In genomic region chr10:17914169-17915045, GRCh38 we compare ENCODE assay signal across 19 cellular contexts. TPM values are rescaled to one million over a fixed set of nuclear protein-coding genes. Genes with fewer than 3 reads are reported as not detected.
"Had no signal": no experiment of that assay in that cellular context is flagged by ENCODE, and none has a peak within 500 bp of the region (broad histone marks: within the 10 kb centered on the region; RNA-seq: fewer than 3 reads in every experiment).

No MANE protein-coding gene starts in this region.

- ATAC-seq: stimulated activated naive B cell treated with anti-CD40 and anti-IgM and Interleukin-4, amounts not matched to agents 10 μg/mL and 1 μg/mL and 100 μg/mL, for 72 hours had no signal

- H3K27me3 Mint-ChIP-seq: activated CD4-positive, alpha-beta T cell treated with anti-CD3 and anti-CD28 coated beads, Interleukin-2, amount 10 ng/mL, durations not matched to agents 7 days and 5 days; stimulated activated naive B cell treated with anti-CD40 and anti-IgM and Interleukin-4, amounts not matched to agents 10 μg/mL and 1 μg/mL and 100 μg/mL, for 72 hours had no signal

- H2AFZ ChIP-seq: parathyroid adenoma had no signal

- H3K4me1 Mint-ChIP-seq: activated CD4-positive, alpha-beta T cell treated with anti-CD3 and anti-CD28 coated beads, Interleukin-2, amount 10 ng/mL, durations not matched to agents 7 days and 5 days; activated naive CD8-positive, alpha-beta T cell treated with anti-CD3 and anti-CD28 coated beads, Interleukin-2, amount 10 ng/mL, durations not matched to agents 7 days and 5 days; mesothelial cell of epicardium; stimulated activated naive B cell treated with anti-CD40 and anti-IgM and Interleukin-4, amounts not matched to agents 10 μg/mL and 1 μg/mL and 100 μg/mL, for 72 hours; T-cell had no signal

- FAIRE-seq: keratinocyte had no signal

- H3K27ac ChIP-seq: brain microvascular endothelial cell, dorsolateral prefrontal cortex, parathyroid adenoma, tibial nerve had no signal

- H3K27me3 ChIP-seq: brain microvascular endothelial cell, dorsolateral prefrontal cortex, gastroesophageal sphincter, tibial nerve had no signal

- DNase-seq: activated CD4-positive, alpha-beta T cell treated with anti-CD3 and anti-CD28 coated beads, Interleukin-2, amount 10 ng/mL, durations not matched to agents 7 days and 5 days; activated CD8-positive, alpha-beta memory T cell treated with anti-CD3 and anti-CD28 coated beads, Interleukin-2, amount 50 U/mL, for 48 hours; activated naive CD8-positive, alpha-beta T cell treated with anti-CD3 and anti-CD28 coated beads, Interleukin-2, amount 10 ng/mL, durations not matched to agents 7 days and 5 days; activated T-cell treated with anti-CD3 and anti-CD28 coated beads, Interleukin-2, amount 50 U/mL, for 72 hours; brain microvascular endothelial cell; dorsolateral prefrontal cortex; erythroblast; SK-N-SH; stimulated activated naive B cell treated with anti-CD40 and anti-IgM and Interleukin-4, amounts not matched to agents 10 μg/mL and 1 μg/mL and 100 μg/mL, for 72 hours; substantia nigra; T-cell; T-helper 9 cell had no signal

- H3K4me3 ChIP-seq: dorsolateral prefrontal cortex, gastroesophageal sphincter, tibial nerve had no signal

- H3K36me3 ChIP-seq: brain microvascular endothelial cell, gastroesophageal sphincter, tibial nerve had no signal

- H3K9ac ChIP-seq: parathyroid adenoma, SK-N-SH had no signal

- H3K79me2 ChIP-seq: parathyroid adenoma had no signal

- H3K4me2 ChIP-seq: SK-N-SH had no signal

- H3K9me3 ChIP-seq: gastroesophageal sphincter, SK-N-SH, tibial nerve had no signal

- H3K4me1 ChIP-seq: parathyroid adenoma, tibial nerve had no signal

- H3K9me3 Mint-ChIP-seq: activated CD4-positive, alpha-beta T cell treated with anti-CD3 and anti-CD28 coated beads, Interleukin-2, amount 10 ng/mL, durations not matched to agents 7 days and 5 days had no signal

- H3K36me3 Mint-ChIP-seq: activated naive CD8-positive, alpha-beta T cell treated with anti-CD3 and anti-CD28 coated beads, Interleukin-2, amount 10 ng/mL, durations not matched to agents 7 days and 5 days; mesothelial cell of epicardium; T-cell had no signal

- H3K27ac Mint-ChIP-seq: activated CD4-positive, alpha-beta T cell treated with anti-CD3 and anti-CD28 coated beads, Interleukin-2, amount 10 ng/mL, durations not matched to agents 7 days and 5 days; activated naive CD8-positive, alpha-beta T cell treated with anti-CD3 and anti-CD28 coated beads, Interleukin-2, amount 10 ng/mL, durations not matched to agents 7 days and 5 days; activated T-cell treated with anti-CD3 and anti-CD28 coated beads, Interleukin-2, amount 50 U/mL, for 72 hours; mesothelial cell of epicardium; stimulated activated naive B cell treated with anti-CD40 and anti-IgM and Interleukin-4, amounts not matched to agents 10 μg/mL and 1 μg/mL and 100 μg/mL, for 72 hours; T-cell had no signal

- H3K4me3 Mint-ChIP-seq: activated CD4-positive, alpha-beta T cell treated with anti-CD3 and anti-CD28 coated beads, Interleukin-2, amount 10 ng/mL, durations not matched to agents 7 days and 5 days; activated naive CD8-positive, alpha-beta T cell treated with anti-CD3 and anti-CD28 coated beads, Interleukin-2, amount 10 ng/mL, durations not matched to agents 7 days and 5 days; activated T-cell treated with anti-CD3 and anti-CD28 coated beads, Interleukin-2, amount 50 U/mL, for 72 hours; mesothelial cell of epicardium; stimulated activated naive B cell treated with anti-CD40 and anti-IgM and Interleukin-4, amounts not matched to agents 10 μg/mL and 1 μg/mL and 100 μg/mL, for 72 hours; T-cell had no signal

RNA-seq across cellular contexts. Expression of gene SLC39A12, which starts 37.3 kb away (rescaled TPM):
- total RNA-seq: activated CD4-positive, alpha-beta T cell treated with anti-CD3 and anti-CD28 coated beads, Interleukin-2, amount 10 ng/mL, durations not matched to agents 7 days and 5 days; activated naive CD8-positive, alpha-beta T cell treated with anti-CD3 and anti-CD28 coated beads, Interleukin-2, amount 10 ng/mL, durations not matched to agents 7 days and 5 days; activated T-cell treated with anti-CD3 and anti-CD28 coated beads, Interleukin-2, amount 50 U/mL, for 72 hours; lower leg skin; mesothelial cell of epicardium; myocyte; T-cell; tibial nerve had no signal
- polyA plus RNA-seq: SK-N-SH had no signal
